28 cellular contexts compared by ENCODE assay signal in the genomic region with DNA sequence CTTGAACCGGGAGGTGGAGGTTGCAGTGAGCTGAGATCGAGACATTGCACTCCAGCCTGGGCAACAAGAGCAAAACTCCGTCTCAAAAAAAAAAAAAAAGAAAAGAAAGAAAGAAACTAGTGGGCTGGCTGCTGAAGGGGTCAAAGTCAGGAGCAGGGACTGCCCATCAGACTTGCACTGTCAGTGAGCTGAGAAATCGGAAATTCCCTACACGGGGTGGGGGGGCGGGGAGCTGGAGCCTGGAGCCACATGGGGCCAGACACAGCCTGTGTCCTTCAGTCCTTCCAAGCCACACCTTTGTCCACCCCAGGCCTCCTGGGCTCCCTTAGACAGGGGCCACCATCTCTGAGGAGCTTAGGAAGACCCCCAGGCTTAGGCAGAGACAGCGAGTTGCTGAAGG. TPM values are rescaled to one million over a fixed set of nuclear protein-coding genes. Genes with fewer than 3 reads are reported as not detected.
"Had no signal": no experiment of that assay in that cellular context is flagged by ENCODE, and none has a peak within 500 bp of the region (broad histone marks: within the 10 kb centered on the region; RNA-seq: fewer than 3 reads in every experiment).

No MANE protein-coding gene starts in this region.

- H3K36me3 ChIP-seq: esophagus muscularis mucosa, gastroesophageal sphincter, heart left ventricle, suprapubic skin, transverse colon, upper lobe of right lung, uterus had no signal

- H3K9me3 ChIP-seq: esophagus muscularis mucosa, gastroesophageal sphincter, heart left ventricle, mucosa of descending colon, suprapubic skin, transverse colon, upper lobe of right lung, uterus had no signal

- H3K9ac ChIP-seq: parathyroid adenoma had no signal

- H3K4me3 ChIP-seq: esophagus muscularis mucosa, gastroesophageal sphincter, heart left ventricle, hepatocyte, lung, mucosa of descending colon, smooth muscle cell, suprapubic skin, transverse colon, upper lobe of right lung, uterus had no signal

- H3K4me2 ChIP-seq: hepatocyte, smooth muscle cell had no signal

- ATAC-seq: foreskin keratinocyte; gastroesophageal sphincter; heart left ventricle; left lobe of liver; mucosa of descending colon; natural killer cell treated with Interleukin-12 subunit alpha and Interleukin-12 subunit beta and Interleukin-15 and Interleukin-18, amount 100 ng/mL, for 72 hours; sciatic nerve; stimulated activated naive CD8-positive, alpha-beta T cell treated with anti-CD3 and anti-CD28 coated beads, Interleukin-15, amount 100 ng/mL, for 72 hours; upper lobe of right lung had no signal

- DNase-seq: dermis blood vessel endothelial cell; effector memory CD4-positive, alpha-beta T cell; foreskin keratinocyte; heart left ventricle; kidney; mucosa of descending colon; naive B cell; stimulated activated CD4-positive, alpha-beta T cell treated with anti-CD3 and anti-CD28 coated beads, Interleukin-12 subunit alpha, Interleukin-12 subunit beta, amount 100 ng/mL, for 4 hours; stimulated activated CD4-positive, alpha-beta T cell treated with anti-CD3 and anti-CD28 coated beads, Interleukin-1b, Interleukin-23, amount 100 ng/mL, for 48 hours; stimulated activated CD4-positive, alpha-beta T cell treated with anti-CD3 and anti-CD28 coated beads, Interleukin-4, amount 100 ng/mL, for 1 hour; stimulated activated CD8-positive, alpha-beta memory T cell treated with anti-CD3 and anti-CD28 coated beads, Interleukin-4, amount 100 ng/mL, for 48 hours; stimulated activated naive CD4-positive, alpha-beta T cell; stimulated activated naive CD8-positive, alpha-beta T cell treated with anti-CD3 and anti-CD28 coated beads, Interleukin-15, amount 100 ng/mL, for 72 hours; transverse colon; upper lobe of right lung; uterus had no signal

- H3K27ac ChIP-seq: esophagus muscularis mucosa, foreskin keratinocyte, gastroesophageal sphincter, heart left ventricle, hepatocyte, parathyroid adenoma, suprapubic skin, transverse colon, upper lobe of right lung, uterus had no signal

- H3K79me2 ChIP-seq: hepatocyte had no signal

- H2AFZ ChIP-seq: hepatocyte, parathyroid adenoma had no signal

- FAIRE-seq: endothelial cell of umbilical vein, kidney had no signal

- H3K4me1 ChIP-seq: foreskin keratinocyte, parathyroid adenoma, uterus had no signal

RNA-seq across cellular contexts. Expression of a gene that starts 34.5 kb away (rescaled TPM):
- total RNA-seq: epithelial cell of proximal tubule; natural killer cell treated with Interleukin-12 subunit alpha and Interleukin-12 subunit beta and Interleukin-15 and Interleukin-18, amount 100 ng/mL, for 72 hours had no signal
